Comparison of ENCODE assay signal across 17 cellular contexts in genomic region chr7:144907577-144907976, GRCh38.
DNase-seq lines count a peak whose midpoint lies in the region; ATAC-seq and FAIRE-seq lines count a peak whose summit lies in the region.
"Had no signal": no experiment of that assay in that cellular context is flagged by ENCODE, and none has a peak within 500 bp of the region (broad histone marks: within the 10 kb centered on the region; RNA-seq: fewer than 3 reads in every experiment).

No MANE protein-coding gene starts in this region.

- ATAC-seq in HG02623 (IDR thresholded peaks at IDR 0.05; ENCODE audit: unreplicated experiment) (peak; percentile 77), HG03565 (IDR thresholded peaks at IDR 0.05; ENCODE audit: unreplicated experiment) (peak; percentile 94), GM21423 (IDR thresholded peaks at IDR 0.05; ENCODE audit: unreplicated experiment) (no peak)
- ATAC-seq: HCT116 had no signal

- H3K27ac ChIP-seq in BLaER1: peak overlapping the region; percentile 75

- H3K4me1 ChIP-seq in BLaER1: peaks cover 57% of the 10 kb centered on the region

- intact Hi-C loops in posterior vena cava (cut with DNase I): no loop called here

- no peaks in the 10 kb centered on the region for H3K27me3 ChIP-seq in BLaER1

- H3K4me2 ChIP-seq in BLaER1: peak overlapping the region; percentile 83

- no peaks in the 10 kb centered on the region for H4K20me1 ChIP-seq in BLaER1

- H3K36me3 ChIP-seq in BLaER1: no peaks in the 10 kb centered on the region

- H3K9me3 ChIP-seq in BLaER1: no peaks in the 10 kb centered on the region

- H3K4me3 ChIP-seq in BLaER1: peak overlapping the region; percentile 52; the same call in 1 of the 2 replicates

- H3K9ac ChIP-seq in BLaER1: peak overlapping the region; percentile 63

- DNase-seq in GM19239 (ENCODE audit: insufficient read length, low spot score): no peak
- DNase-seq in globus pallidus (ENCODE audit: low spot score): no peak
- DNase-seq in posterior vena cava (ENCODE audit: low spot score): no peak
- no peak for DNase-seq in D341Med (ENCODE audit: low spot score)
- DNase-seq: activated naive CD4-positive, alpha-beta T cell; KBM-7; kidney glomerular epithelial cell; NCI-H446 treated with DMSO at 0.1 percent for 48 hours; nucleus accumbens; SHP77; stimulated activated CD4-positive, alpha-beta T cell treated with anti-CD3 and anti-CD28 coated beads, Interleukin-2, amount 100 ng/mL, for 48 hours; substantia nigra had no signal

- peak; percentile 8 for FAIRE-seq in GM19239 (lab: Jason Lieb, UNC)
